ENCODE assay signal across 16 cellular contexts in genomic region chr19:16265205-16265604, GRCh38. TPM values are rescaled to one million over a fixed set of nuclear protein-coding genes. Genes with fewer than 3 reads are reported as not detected.
A peak's percentile ranks its signal among the peaks of the same experiment; 100 is the strongest.
DNase-seq lines count a peak whose midpoint lies in the region; ATAC-seq and TF ChIP-seq lines count a peak whose summit lies in the region.
"Had no signal": no experiment of that assay in that cellular context is flagged by ENCODE, and none has a peak within 500 bp of the region (broad histone marks: within the 10 kb centered on the region; RNA-seq: fewer than 3 reads in every experiment).

No MANE protein-coding gene starts in this region.

- no peak overlapping the region for H3K27ac Mint-ChIP-seq in activated naive CD8-positive, alpha-beta T cell
- H3K27ac Mint-ChIP-seq in activated naive CD8-positive, alpha-beta T cell treated with anti-CD3 and anti-CD28 coated beads for 36 hours, result no peak overlapping the region
- H3K27ac Mint-ChIP-seq in Caco-2 (ENCODE audit: unreplicated experiment) (peak overlapping the region; percentile 81), neural progenitor cell (peak overlapping the region; percentile 12)
- H3K27ac Mint-ChIP-seq in central memory CD8-positive, alpha-beta T cell (ENCODE audit: low read depth), result peak overlapping the region; percentile 67
- H3K27ac Mint-ChIP-seq: HFFc6 had no signal

- no peaks in the 10 kb centered on the region for H3K27me3 Mint-ChIP-seq in activated naive CD8-positive, alpha-beta T cell
- H3K27me3 Mint-ChIP-seq in activated naive CD8-positive, alpha-beta T cell treated with anti-CD3 and anti-CD28 coated beads for 36 hours, result peaks cover 26% of the 10 kb centered on the region
- H3K27me3 Mint-ChIP-seq in Caco-2 (ENCODE audit: insufficient read depth, unreplicated experiment), result no peaks in the 10 kb centered on the region
- no peaks in the 10 kb centered on the region for H3K27me3 Mint-ChIP-seq in central memory CD8-positive, alpha-beta T cell
- H3K27me3 Mint-ChIP-seq in neural progenitor cell (ENCODE audit: insufficient read depth, low read depth), result peaks cover 7% of the 10 kb centered on the region

- H4K20me1 ChIP-seq in neural progenitor cell (ENCODE audit: low read depth), result no peaks in the 10 kb centered on the region

- CTCF ChIA-PET in Caco-2 (lab: Charles Lee), result no interaction called here

- intact Hi-C loops in Caco-2 (cut with micrococcal nuclease; ENCODE audit: unreplicated experiment), result no loop called here

- H3K36me3 ChIP-seq in Caco-2 (ENCODE audit: control insufficient read depth, insufficient read depth, low read length) (no peaks in the 10 kb centered on the region), neural progenitor cell (no peaks in the 10 kb centered on the region)
- H3K36me3 ChIP-seq: MG63 had no signal

- no peak overlapping the region for H3K27ac ChIP-seq in neural progenitor cell

- H3K4me3 ChIP-seq in Caco-2 (ENCODE audit: low read depth, low read length), result no peak overlapping the region
- no peak overlapping the region for H3K4me3 ChIP-seq in neural progenitor cell
- H3K4me3 ChIP-seq: MG63 had no signal

- POLR2A ChIA-PET in Caco-2 (lab: Charles Lee), result no interaction called here

- no peak overlapping the region for H2AFZ ChIP-seq in neural progenitor cell (replicated peaks)

- no peaks in the 10 kb centered on the region for H3K79me2 ChIP-seq in neural progenitor cell (ENCODE audit: low read depth)

- peaks cover 60% of the 10 kb centered on the region for H3K4me1 Mint-ChIP-seq in activated naive CD8-positive, alpha-beta T cell (ENCODE audit: low read depth)
- peaks cover 47% of the 10 kb centered on the region for H3K4me1 Mint-ChIP-seq in activated naive CD8-positive, alpha-beta T cell treated with anti-CD3 and anti-CD28 coated beads for 36 hours
- H3K4me1 Mint-ChIP-seq in Caco-2 (ENCODE audit: low read depth, unreplicated experiment), result peaks cover 24% of the 10 kb centered on the region
- H3K4me1 Mint-ChIP-seq in central memory CD8-positive, alpha-beta T cell, result peaks cover 58% of the 10 kb centered on the region
- no peaks in the 10 kb centered on the region for H3K4me1 Mint-ChIP-seq in neural progenitor cell

- H3K27me3 ChIP-seq in Caco-2 (replicated peaks; ENCODE audit: control insufficient read depth, insufficient read depth, low read length) (no peaks in the 10 kb centered on the region), neural progenitor cell (no peaks in the 10 kb centered on the region)
- H3K27me3 ChIP-seq: MG63 had no signal

- H3K9me3 ChIP-seq in Caco-2 (no peaks in the 10 kb centered on the region), neural progenitor cell (ENCODE audit: low read depth) (no peaks in the 10 kb centered on the region)
- H3K9me3 ChIP-seq: MG63 had no signal

- DNase-seq in activated naive CD8-positive, alpha-beta T cell treated with anti-CD3 and anti-CD28 coated beads for 36 hours, result no peak
- DNase-seq in Caco-2, result no peak
- DNase-seq in central memory CD8-positive, alpha-beta T cell (ENCODE audit: low spot score in 2 of 2), result no peak
- DNase-seq in neural progenitor cell (ENCODE audit: low spot score), result no peak
- no peak for DNase-seq in hypothalamus (lab: John Stamatoyannopoulos, UW)
- DNase-seq: AML-193, GOT3, HFFc6, MG63, NCI-H1092 treated with DMSO at 0.1 percent for 48 hours, NCI-H1694 treated with DMSO at 0.1 percent for 48 hours, NCI-H446 had no signal

- ATAC-seq in central memory CD8-positive, alpha-beta T cell (replicated peaks; ENCODE audit: extremely low read depth, poor library complexity, severe bottlenecking), result no peak
- no peak for ATAC-seq in HG03097 (IDR thresholded peaks at IDR 0.05; ENCODE audit: low FRiP score, unreplicated experiment)
- ATAC-seq in HG02763 (IDR thresholded peaks at IDR 0.05; ENCODE audit: unreplicated experiment), result no peak
- ATAC-seq: Right ventricle myocardium inferior had no signal

- H3K4me3 Mint-ChIP-seq in activated naive CD8-positive, alpha-beta T cell, result peak overlapping the region; percentile 14
- H3K4me3 Mint-ChIP-seq in activated naive CD8-positive, alpha-beta T cell treated with anti-CD3 and anti-CD28 coated beads for 36 hours, result no peak overlapping the region
- no peak overlapping the region for H3K4me3 Mint-ChIP-seq in Caco-2 (ENCODE audit: unreplicated experiment)
- no peak overlapping the region for H3K4me3 Mint-ChIP-seq in central memory CD8-positive, alpha-beta T cell
- peak overlapping the region; percentile 2 for H3K4me3 Mint-ChIP-seq in neural progenitor cell
- H3K4me3 Mint-ChIP-seq: HFFc6 had no signal

- no peaks in the 10 kb centered on the region for H3F3A ChIP-seq in neural progenitor cell (ENCODE audit: low read depth)

- no peak overlapping the region for H3K9ac ChIP-seq in neural progenitor cell

- BruUV-seq in Caco-2 (replicated peaks; lab: Mats Ljungman, UMichigan), result no TSS peak

- H3K4me1 ChIP-seq in Caco-2 (peaks cover 24% of the 10 kb centered on the region), neural progenitor cell (no peaks in the 10 kb centered on the region)

- H3K9me3 Mint-ChIP-seq in activated naive CD8-positive, alpha-beta T cell (ENCODE audit: low read depth), result no peaks in the 10 kb centered on the region
- H3K9me3 Mint-ChIP-seq in activated naive CD8-positive, alpha-beta T cell treated with anti-CD3 and anti-CD28 coated beads for 36 hours, result peaks cover 3% of the 10 kb centered on the region
- H3K9me3 Mint-ChIP-seq in Caco-2 (ENCODE audit: unreplicated experiment), result no peaks in the 10 kb centered on the region
- H3K9me3 Mint-ChIP-seq in central memory CD8-positive, alpha-beta T cell, result no peaks in the 10 kb centered on the region
- H3K9me3 Mint-ChIP-seq in neural progenitor cell, result no peaks in the 10 kb centered on the region

- TF ChIP-seq CTCF in Caco-2 (IDR thresholded peaks at IDR 0.05; ENCODE audit: insufficient read depth in 1 of 2, low read depth in 1 of 2, low read length in 1 of 2, severe bottlenecking in 1 of 2, unreplicated experiment in 1 of 2), result no peak
- TF ChIP-seq CTCF in neural progenitor cell (IDR thresholded peaks at IDR 0.05), result no peak

- H3K4me2 ChIP-seq in neural progenitor cell, result no peak overlapping the region

- no peaks in the 10 kb centered on the region for H3K36me3 Mint-ChIP-seq in activated naive CD8-positive, alpha-beta T cell
- H3K36me3 Mint-ChIP-seq in activated naive CD8-positive, alpha-beta T cell treated with anti-CD3 and anti-CD28 coated beads for 36 hours, result no peaks in the 10 kb centered on the region
- H3K36me3 Mint-ChIP-seq in Caco-2 (ENCODE audit: insufficient read depth, unreplicated experiment) (peaks cover 7% of the 10 kb centered on the region), neural progenitor cell (no peaks in the 10 kb centered on the region)
- peaks cover 2% of the 10 kb centered on the region for H3K36me3 Mint-ChIP-seq in central memory CD8-positive, alpha-beta T cell (ENCODE audit: insufficient read depth)

RNA-seq across cellular contexts. Expression of gene KLF2, which starts 59.4 kb away (rescaled TPM):
- under 1 TPM; 0.18 to 0.23 TPM for total RNA-seq in activated naive CD8-positive, alpha-beta T cell treated with anti-CD3 and anti-CD28 coated beads for 36 hours
- total RNA-seq in Caco-2 (2022) (0.77 and 1.2 TPM in 2 replicates), neural progenitor cell (ENCODE audit: low replicate concordance) (not detected in 2 replicates)

Comparison
In these comparisons a context has a peak if more than half of its experiments do, and no peak if none do; other contexts are left out.
1. H3K4me3 Mint-ChIP-seq: peak in activated naive CD8-positive, alpha-beta T cell (single experiment) and neural progenitor cell (single experiment); none in activated naive CD8-positive, alpha-beta T cell treated with anti-CD3 and anti-CD28 coated beads for 36 hours (single experiment), Caco-2 (single experiment) and central memory CD8-positive, alpha-beta T cell (single experiment).
2. H3K27ac Mint-ChIP-seq: peak in Caco-2 (single experiment), central memory CD8-positive, alpha-beta T cell (single experiment) and neural progenitor cell (single experiment); none in activated naive CD8-positive, alpha-beta T cell (single experiment) and activated naive CD8-positive, alpha-beta T cell treated with anti-CD3 and anti-CD28 coated beads for 36 hours (single experiment).